ENCODE assay signal across 8 cellular contexts in genomic region chr9:101533334-101534187, GRCh38. TPM values are rescaled to one million over a fixed set of nuclear protein-coding genes. Genes with fewer than 3 reads are reported as not detected.
DNase-seq lines count a peak whose midpoint lies in the region; TF ChIP-seq lines count a peak whose summit lies in the region.

A gene with protein sequence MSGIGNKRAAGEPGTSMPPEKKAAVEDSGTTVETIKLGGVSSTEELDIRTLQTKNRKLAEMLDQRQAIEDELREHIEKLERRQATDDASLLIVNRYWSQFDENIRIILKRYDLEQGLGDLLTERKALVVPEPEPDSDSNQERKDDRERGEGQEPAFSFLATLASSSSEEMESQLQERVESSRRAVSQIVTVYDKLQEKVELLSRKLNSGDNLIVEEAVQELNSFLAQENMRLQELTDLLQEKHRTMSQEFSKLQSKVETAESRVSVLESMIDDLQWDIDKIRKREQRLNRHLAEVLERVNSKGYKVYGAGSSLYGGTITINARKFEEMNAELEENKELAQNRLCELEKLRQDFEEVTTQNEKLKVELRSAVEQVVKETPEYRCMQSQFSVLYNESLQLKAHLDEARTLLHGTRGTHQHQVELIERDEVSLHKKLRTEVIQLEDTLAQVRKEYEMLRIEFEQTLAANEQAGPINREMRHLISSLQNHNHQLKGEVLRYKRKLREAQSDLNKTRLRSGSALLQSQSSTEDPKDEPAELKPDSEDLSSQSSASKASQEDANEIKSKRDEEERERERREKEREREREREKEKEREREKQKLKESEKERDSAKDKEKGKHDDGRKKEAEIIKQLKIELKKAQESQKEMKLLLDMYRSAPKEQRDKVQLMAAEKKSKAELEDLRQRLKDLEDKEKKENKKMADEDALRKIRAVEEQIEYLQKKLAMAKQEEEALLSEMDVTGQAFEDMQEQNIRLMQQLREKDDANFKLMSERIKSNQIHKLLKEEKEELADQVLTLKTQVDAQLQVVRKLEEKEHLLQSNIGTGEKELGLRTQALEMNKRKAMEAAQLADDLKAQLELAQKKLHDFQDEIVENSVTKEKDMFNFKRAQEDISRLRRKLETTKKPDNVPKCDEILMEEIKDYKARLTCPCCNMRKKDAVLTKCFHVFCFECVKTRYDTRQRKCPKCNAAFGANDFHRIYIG (plus strand): TSS chr9:101533853. CDS start chr9:101535424, 1,571 bp downstream.

- H3K4me3 ChIP-seq in effector memory CD4-positive, alpha-beta T cell (ENCODE audit: insufficient read depth, low read depth, low read length, poor library complexity, severe bottlenecking), result peak within 1 kb of the TSS; percentile 67

- H3K36me3 ChIP-seq in effector memory CD4-positive, alpha-beta T cell (ENCODE audit: control insufficient read depth, insufficient read depth, low read length), result peaks cover 28% of the 10 kb centered on the region

- CTCF ChIA-PET in activated CD8-positive, alpha-beta memory T cell treated with anti-CD3 and anti-CD28 coated beads for 36 hours (lab: Charles Lee), result interaction anchor here (1.1 to 1.4 kb wide), 3 partner anchors 11 to 135 kb away, joined by 3 to 4 read pairs (median 4); partner anchors contain the start of genes MRPL50 and ZNF189

- peak; percentile 89 for DNase-seq in CMK (ENCODE audit: low read depth)
- DNase-seq in GM20000 (ENCODE audit: low spot score), result peak; percentile 90
- DNase-seq in HT-29 (ENCODE audit: low spot score), result peak; percentile 98
- peak; percentile 96 to 97 for DNase-seq in NOMO-1 (lab: John Stamatoyannopoulos, UW; ENCODE audit: unreplicated experiment in 2 of 2)
- DNase-seq in effector memory CD4-positive, alpha-beta T cell, result peak; percentile 96 to 99 (median 98)
- DNase-seq in lung microvascular endothelial cell (ENCODE audit: low read depth in 2 of 2), result peak; percentile 99
- DNase-seq in stimulated activated CD4-positive, alpha-beta T cell treated with anti-CD3 and anti-CD28 coated beads, TNF-alpha, amount 100 ng/mL, for 48 hours (ENCODE audit: low read depth in 3 of 3), result peak; percentile 97 to 99 (median 98)

- POLR2A ChIA-PET in activated CD8-positive, alpha-beta memory T cell treated with anti-CD3 and anti-CD28 coated beads for 36 hours (lab: Charles Lee), result interaction anchor here (0.6 to 0.8 kb wide), 2 partner anchors 135 to 1182 kb away, joined by 4 to 5 read pairs; partner anchors contain the start of genes MRPL50 and ZNF189

- H3K27me3 ChIP-seq in effector memory CD4-positive, alpha-beta T cell (replicated peaks; ENCODE audit: control insufficient read depth, insufficient read depth, low read length, poor library complexity, severe bottlenecking), result no peaks in the 10 kb centered on the region

- TF ChIP-seq CTCF in GM20000 (IDR thresholded peaks at IDR 0.05; ENCODE audit: extremely low read depth, missing control alignments), result no peak

- H3K9me3 ChIP-seq in effector memory CD4-positive, alpha-beta T cell (ENCODE audit: control insufficient read depth, low read length), result no peaks in the 10 kb centered on the region

- H3K27ac ChIP-seq in effector memory CD4-positive, alpha-beta T cell (ENCODE audit: insufficient read depth, low read length, poor library complexity, severe bottlenecking), result peak within 1 kb of the TSS; percentile 93

- peaks cover 4% of the 10 kb centered on the region for H3K4me1 ChIP-seq in effector memory CD4-positive, alpha-beta T cell (ENCODE audit: control insufficient read depth, insufficient read depth, low read length, poor library complexity, severe bottlenecking)

RNA-seq across cellular contexts. Expression of the gene that starts here (rescaled TPM):
- total RNA-seq in HT-29 (2014; rRNA removed; shearing (Covaris generic)), result 5.0 and 6.1 TPM in 2 replicates
- 10 to 100 TPM; 39.9 to 43.3 TPM for total RNA-seq in activated CD8-positive, alpha-beta memory T cell treated with anti-CD3 and anti-CD28 coated beads for 36 hours
- 15.9 and 22.2 TPM in 2 replicates for total RNA-seq in lung microvascular endothelial cell

Comparison
In these comparisons a context has a peak if more than half of its experiments do, and no peak if none do; other contexts are left out.
1. Peak in every context shown above with its lines: DNase-seq, H3K4me3 ChIP-seq and H3K27ac ChIP-seq.